In genomic region chr12:104930388-104931326, GRCh38 we compare ENCODE assay signal across 8 cellular contexts. TPM values are rescaled to one million over a fixed set of nuclear protein-coding genes. Genes with fewer than 3 reads are reported as not detected.
A peak's percentile ranks its signal among the peaks of the same experiment; 100 is the strongest.
DNase-seq lines count a peak whose midpoint lies in the region; ATAC-seq lines count a peak whose summit lies in the region.

No MANE protein-coding gene starts in this region.

- no peaks in the 10 kb centered on the region for H3K27me3 Mint-ChIP-seq in activated T-cell treated with anti-CD3 and anti-CD28 coated beads, Interleukin-2, amount 50 U/mL, for 72 hours (ENCODE audit: low read depth)

- H3K9me3 Mint-ChIP-seq in activated T-cell treated with anti-CD3 and anti-CD28 coated beads, Interleukin-2, amount 50 U/mL, for 72 hours: no peaks in the 10 kb centered on the region

- peak; percentile 67 to 69 for DNase-seq in activated T-cell treated with anti-CD3 and anti-CD28 coated beads, Interleukin-2, amount 50 U/mL, for 72 hours
- DNase-seq in stimulated activated CD4-positive, alpha-beta T cell treated with anti-CD3 and anti-CD28 coated beads, Interleukin-4, amount 100 ng/mL, for 24 hours: peak; percentile 42
- DNase-seq in activated gamma-delta T cell treated with Interleukin-2 at 50 U/mL for 16 hours (no peak), caudate nucleus (lab: John Stamatoyannopoulos, UW) (no peak), GOT3 (lab: John Stamatoyannopoulos, UW) (no peak)
- no peak for DNase-seq in central memory CD4-positive, alpha-beta T cell

- no peaks in the 10 kb centered on the region for H3K36me3 Mint-ChIP-seq in activated T-cell treated with anti-CD3 and anti-CD28 coated beads, Interleukin-2, amount 50 U/mL, for 72 hours (ENCODE audit: insufficient read depth in 2 of 2)

- no peak overlapping the region for H3K27ac ChIP-seq in caudate nucleus (ENCODE audit: low read depth, low read length)

- H3K4me1 Mint-ChIP-seq in activated T-cell treated with anti-CD3 and anti-CD28 coated beads, Interleukin-2, amount 50 U/mL, for 72 hours (ENCODE audit: low read depth): peaks cover 24% of the 10 kb centered on the region

- peak; percentile 91 for ATAC-seq in GM19025 (IDR thresholded peaks at IDR 0.05; ENCODE audit: low read depth, unreplicated experiment)
- ATAC-seq in HG02852 (IDR thresholded peaks at IDR 0.05; ENCODE audit: unreplicated experiment): peak; percentile 94
- ATAC-seq in activated T-cell treated with anti-CD3 and anti-CD28 coated beads, Interleukin-2, amount 50 U/mL, for 72 hours (replicated peaks in 1 of 2): peak; percentile 99

- peak overlapping the region; percentile 38 to 74 for H3K4me3 Mint-ChIP-seq in activated T-cell treated with anti-CD3 and anti-CD28 coated beads, Interleukin-2, amount 50 U/mL, for 72 hours

- H3K27ac Mint-ChIP-seq in activated T-cell treated with anti-CD3 and anti-CD28 coated beads, Interleukin-2, amount 50 U/mL, for 72 hours: peak overlapping the region; percentile 61

RNA-seq across cellular contexts. Expression of gene SLC41A2, which starts 27.4 kb away (rescaled TPM):
- total RNA-seq in activated T-cell treated with anti-CD3 and anti-CD28 coated beads, Interleukin-2, amount 50 U/mL, for 72 hours: 10 to 100 TPM; 15.7 to 22.3 TPM

RNA-seq across cellular contexts. Expression of gene NOPCHAP1, which starts 55.5 kb away (rescaled TPM):
- 10 to 100 TPM; 25.8 to 30.0 TPM for total RNA-seq in activated T-cell treated with anti-CD3 and anti-CD28 coated beads, Interleukin-2, amount 50 U/mL, for 72 hours

Comparison
In these comparisons a context has a peak if more than half of its experiments do, and no peak if none do; other contexts are left out.
1. DNase-seq: peak in activated T-cell treated with anti-CD3 and anti-CD28 coated beads, Interleukin-2, amount 50 U/mL, for 72 hours (2 of 2) and stimulated activated CD4-positive, alpha-beta T cell treated with anti-CD3 and anti-CD28 coated beads, Interleukin-4, amount 100 ng/mL, for 24 hours (single experiment); none in activated gamma-delta T cell treated with Interleukin-2 at 50 U/mL for 16 hours (single experiment), caudate nucleus (0 of 61), central memory CD4-positive, alpha-beta T cell (single experiment) and GOT3 (single experiment).
2. Peak in every context shown above with its lines, with median percentiles within 50 percentile points of each other: ATAC-seq.